Comparison of ENCODE assay signal across 8 cellular contexts in genomic region chr5:66828551-66829421, GRCh38.
A peak's percentile ranks its signal among the peaks of the same experiment; 100 is the strongest.
DNase-seq lines count a peak whose midpoint lies in the region; TF ChIP-seq lines count a peak whose summit lies in the region.

No MANE protein-coding gene starts in this region.

- no peak for TF ChIP-seq CTCF in Calu3 (IDR thresholded peaks at IDR 0.05; ENCODE audit: unreplicated experiment)
- TF ChIP-seq CTCF in HEK293 (tag by site-specific recombination; IDR thresholded peaks at IDR 0.05): no peak
- no peak for TF ChIP-seq CTCF in epithelial cell of proximal tubule (conservative IDR thresholded peaks at IDR 0.05; ENCODE audit: low read depth, low read length)
- TF ChIP-seq CTCF in mesothelial cell of epicardium (IDR thresholded peaks at IDR 0.05; ENCODE audit: unreplicated experiment): no peak

- H3K4me1 ChIP-seq in HEK293 (ENCODE audit: control insufficient read depth, insufficient read depth, low read length): peaks cover 12% of the 10 kb centered on the region

- no peaks in the 10 kb centered on the region for H3K36me3 ChIP-seq in HEK293 (ENCODE audit: control insufficient read depth in 2 of 2, insufficient read depth in 1 of 2, low read length in 2 of 2)

- CTCF ChIA-PET in Calu3 (lab: Charles Lee) (interaction anchor here (1.6 to 1.8 kb wide), 2 partner anchors 10 to 158 kb away, joined by 3 read pairs; no protein-coding TSS in a partner anchor), HEK293 (lab: Yijun Ruan, JAX) (interaction anchor here (0.6 to 2.9 kb wide), 6 partner anchors 10 to 379 kb away, joined by 3 to 17 read pairs (median 4); no protein-coding TSS in a partner anchor)

- intact Hi-C loops in Calu3 (cut with micrococcal nuclease; ENCODE audit: unreplicated experiment): no loop called here

- POLR2A ChIA-PET in HEK293 (lab: Yijun Ruan, JAX): interaction anchor here (0.7 to 1.0 kb wide), 3 partner anchors 27 to 379 kb away, joined by 3 read pairs; no protein-coding TSS in a partner anchor

- peaks cover 28% of the 10 kb centered on the region for H3K4me1 Mint-ChIP-seq in Calu3 (ENCODE audit: low read depth, unreplicated experiment)
- H3K4me1 Mint-ChIP-seq in mesothelial cell of epicardium: peaks cover 23% of the 10 kb centered on the region

- no TSS peak for BruUV-seq in Calu3 (replicated peaks; lab: Mats Ljungman, UMichigan)

- DNase-seq in Calu3 (peak; percentile 14), NCI-H2227 treated with DMSO at 0.1 percent for 48 hours (lab: John Stamatoyannopoulos, UW) (peak; percentile 16), activated T-cell treated with anti-CD3 and anti-CD28 coated beads for 1 hour (ENCODE audit: low read depth) (peak; percentile 27), epithelial cell of proximal tubule (ENCODE audit: low read depth) (no peak), mesothelial cell of epicardium (ENCODE audit: low spot score in 2 of 2, unreplicated experiment in 2 of 2) (peak; percentile 26 to 58), foreskin melanocyte (no peak)
- DNase-seq in stimulated activated CD8-positive, alpha-beta memory T cell treated with anti-CD3 and anti-CD28 coated beads, Interleukin-2, amount 100 ng/mL, for 48 hours (ENCODE audit: low read depth in 2 of 2): peak; percentile 19 to 24

- H3K4me3 Mint-ChIP-seq in Calu3 (ENCODE audit: low read depth, unreplicated experiment) (peak overlapping the region; percentile 70), mesothelial cell of epicardium (peak overlapping the region; percentile 65)

- H3K27ac ChIP-seq in HEK293 (ENCODE audit: extremely low read depth, low read depth, low read length): no peak overlapping the region

- H3K4me3 ChIP-seq in HEK293 (ENCODE audit: low read depth, low read length): peak overlapping the region; percentile 21
- H3K4me3 ChIP-seq in epithelial cell of proximal tubule (ENCODE audit: low read depth, low read length): peak overlapping the region; percentile 25

- H3K9me3 Mint-ChIP-seq in Calu3 (ENCODE audit: low read depth, unreplicated experiment) (no peaks in the 10 kb centered on the region), mesothelial cell of epicardium (no peaks in the 10 kb centered on the region)

- H3K9me3 ChIP-seq in HEK293 (ENCODE audit: control insufficient read depth, insufficient read depth, low read depth, low read length): no peaks in the 10 kb centered on the region

- H3K27ac Mint-ChIP-seq in Calu3 (ENCODE audit: unreplicated experiment) (no peak overlapping the region), mesothelial cell of epicardium (peak overlapping the region; percentile 80)

- H3K36me3 Mint-ChIP-seq in Calu3 (ENCODE audit: insufficient read depth, unreplicated experiment) (peaks cover 4% of the 10 kb centered on the region), mesothelial cell of epicardium (no peaks in the 10 kb centered on the region)

- H3K27me3 Mint-ChIP-seq in Calu3 (ENCODE audit: unreplicated experiment) (no peaks in the 10 kb centered on the region), mesothelial cell of epicardium (ENCODE audit: low read depth) (peaks cover 16% of the 10 kb centered on the region)

TF ChIP-seq in HEK293, 187 proteins besides CTCF, POLR2A, EP300 and RAD21 (continues in another document):
- TF ChIP-seq ZNF302 (tag by site-specific recombination; IDR thresholded peaks at IDR 0.05; ENCODE audit: low read depth) (no peak), ZBTB17 (tag by site-specific recombination; IDR thresholded peaks at IDR 0.05) (peak; percentile 76), ZNF366 (tag by site-specific recombination; conservative IDR thresholded peaks at IDR 0.05) (peak; percentile 70), PRDM6 (tag by site-specific recombination; IDR thresholded peaks at IDR 0.05) (peak; percentile 34; the same call in 1 of the 2 replicates), ZNF629 (tag by site-specific recombination; IDR thresholded peaks at IDR 0.05) (no peak; the same call in 1 of the 2 replicates), ZNF266 (tag by site-specific recombination; IDR thresholded peaks at IDR 0.05; ENCODE audit: low read depth) (no peak), ZNF501 (tag by site-specific recombination; IDR thresholded peaks at IDR 0.05) (0 out of 2 replicates have a peak, but pooled peaks have one; percentile 38), WT1 (tag by site-specific recombination; IDR thresholded peaks at IDR 0.05) (0 out of 2 replicates have a peak, but pooled peaks have one; percentile 10), IKZF3 (tag by site-specific recombination; IDR thresholded peaks at IDR 0.05) (no peak), FEZF1 (tag by site-specific recombination; IDR thresholded peaks at IDR 0.05) (no peak), ZNF555 (tag by site-specific recombination; conservative IDR thresholded peaks at IDR 0.05) (no peak), ZNF76 (tag by site-specific recombination; IDR thresholded peaks at IDR 0.05; ENCODE audit: borderline replicate concordance, low read depth) (0 out of 2 replicates have a peak, but pooled peaks have one; percentile 16), SETDB1 (IDR thresholded peaks at IDR 0.05; ENCODE audit: insufficient read length, low read length) (no peak), EGR2 (tag by site-specific recombination; IDR thresholded peaks at IDR 0.05; ENCODE audit: low read depth) (no peak), ZNF140 (tag by site-specific recombination; IDR thresholded peaks at IDR 0.05) (no peak), PRDM1 (tag by site-specific recombination; IDR thresholded peaks at IDR 0.05) (peak; percentile 67; the same call in 1 of the 2 replicates), ZEB2 (tag by site-specific recombination; IDR thresholded peaks at IDR 0.05) (peak; percentile 54; the same call in 1 of the 2 replicates), ZNF768 (tag by site-specific recombination; IDR thresholded peaks at IDR 0.05) (0 out of 2 replicates have a peak, but pooled peaks have one; percentile 15), ZNF701 (tag by site-specific recombination; IDR thresholded peaks at IDR 0.05) (no peak), ZSCAN23 (tag by site-specific recombination; IDR thresholded peaks at IDR 0.05) (no peak), ZNF121 (tag by site-specific recombination; IDR thresholded peaks at IDR 0.05) (no peak), ZNF639 (tag by site-specific recombination; IDR thresholded peaks at IDR 0.05) (no peak), MYNN (tag by site-specific recombination; IDR thresholded peaks at IDR 0.05; ENCODE audit: borderline replicate concordance) (peak; percentile 97), ZBTB20 (tag by site-specific recombination; IDR thresholded peaks at IDR 0.05) (peak; percentile 94)
- TF ChIP-seq, protein P1, sequence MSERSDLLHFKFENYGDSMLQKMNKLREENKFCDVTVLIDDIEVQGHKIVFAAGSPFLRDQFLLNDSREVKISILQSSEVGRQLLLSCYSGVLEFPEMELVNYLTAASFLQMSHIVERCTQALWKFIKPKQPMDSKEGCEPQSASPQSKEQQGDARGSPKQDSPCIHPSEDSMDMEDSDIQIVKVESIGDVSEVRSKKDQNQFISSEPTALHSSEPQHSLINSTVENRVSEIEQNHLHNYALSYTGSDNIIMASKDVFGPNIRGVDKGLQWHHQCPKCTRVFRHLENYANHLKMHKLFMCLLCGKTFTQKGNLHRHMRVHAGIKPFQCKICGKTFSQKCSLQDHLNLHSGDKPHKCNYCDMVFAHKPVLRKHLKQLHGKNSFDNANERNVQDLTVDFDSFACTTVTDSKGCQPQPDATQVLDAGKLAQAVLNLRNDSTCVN (tag by site-specific recombination; optimal IDR thresholded peaks at IDR 0.05): no peak
- TF ChIP-seq, protein P2, sequence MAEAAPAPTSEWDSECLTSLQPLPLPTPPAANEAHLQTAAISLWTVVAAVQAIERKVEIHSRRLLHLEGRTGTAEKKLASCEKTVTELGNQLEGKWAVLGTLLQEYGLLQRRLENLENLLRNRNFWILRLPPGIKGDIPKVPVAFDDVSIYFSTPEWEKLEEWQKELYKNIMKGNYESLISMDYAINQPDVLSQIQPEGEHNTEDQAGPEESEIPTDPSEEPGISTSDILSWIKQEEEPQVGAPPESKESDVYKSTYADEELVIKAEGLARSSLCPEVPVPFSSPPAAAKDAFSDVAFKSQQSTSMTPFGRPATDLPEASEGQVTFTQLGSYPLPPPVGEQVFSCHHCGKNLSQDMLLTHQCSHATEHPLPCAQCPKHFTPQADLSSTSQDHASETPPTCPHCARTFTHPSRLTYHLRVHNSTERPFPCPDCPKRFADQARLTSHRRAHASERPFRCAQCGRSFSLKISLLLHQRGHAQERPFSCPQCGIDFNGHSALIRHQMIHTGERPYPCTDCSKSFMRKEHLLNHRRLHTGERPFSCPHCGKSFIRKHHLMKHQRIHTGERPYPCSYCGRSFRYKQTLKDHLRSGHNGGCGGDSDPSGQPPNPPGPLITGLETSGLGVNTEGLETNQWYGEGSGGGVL (tag by site-specific recombination; IDR thresholded peaks at IDR 0.05): no peak

Comparison
In these comparisons a context has a peak if more than half of its experiments do, and no peak if none do; other contexts are left out.
1. DNase-seq: peak in Calu3 (single experiment), NCI-H2227 treated with DMSO at 0.1 percent for 48 hours (single experiment), activated T-cell treated with anti-CD3 and anti-CD28 coated beads for 1 hour (single experiment), mesothelial cell of epicardium (2 of 2) and stimulated activated CD8-positive, alpha-beta memory T cell treated with anti-CD3 and anti-CD28 coated beads, Interleukin-2, amount 100 ng/mL, for 48 hours (2 of 2); none in epithelial cell of proximal tubule (single experiment) and foreskin melanocyte (single experiment).